ENCODE assay signal across 36 cellular contexts in genomic region chrX:85429066-85429465, GRCh38. TPM values are rescaled to one million over a fixed set of nuclear protein-coding genes. Genes with fewer than 3 reads are reported as not detected.
"Had no signal": no experiment of that assay in that cellular context is flagged by ENCODE, and none has a peak within 500 bp of the region (broad histone marks: within the 10 kb centered on the region; RNA-seq: fewer than 3 reads in every experiment).

No MANE protein-coding gene starts in this region.

- DNase-seq: Karpas-422, Kasumi-1, MG63, MM.1S, MV-4-11, NCI-H1048, NCI-H1092, NCI-H1092 treated with DMSO at 0.1 percent for 48 hours, NCI-H1105, NCI-H1417, NCI-H1417 treated with DMSO at 0.1 percent for 48 hours, NCI-H1436, NCI-H1436 treated with DMSO at 0.1 percent for 48 hours, NCI-H146, NCI-H1694, NCI-H1694 treated with DMSO at 0.1 percent for 48 hours, NCI-H187, NCI-H187 treated with DMSO at 0.1 percent for 48 hours, NCI-H1930, NCI-H2029, NCI-H2029 treated with DMSO at 0.1 percent for 48 hours, NCI-H2081, NCI-H2081 treated with DMSO at 0.1 percent for 48 hours, NCI-H2107, NCI-H2171, NCI-H2171 treated with DMSO at 0.1 percent for 48 hours, NCI-H2227 treated with DMSO at 0.1 percent for 48 hours, NCI-H226, NCI-H345, NCI-H446, NCI-H446 treated with DMSO at 0.1 percent for 48 hours, NCI-H510A, NCI-H510A treated with DMSO at 0.1 percent for 48 hours, NCI-H524 had no signal

- H3K4me3 ChIP-seq: MG63 had no signal

- H3K36me3 ChIP-seq: MG63 had no signal

- H3K9me3 ChIP-seq: MG63 had no signal

RNA-seq across cellular contexts. Expression of gene POF1B, which starts 49.6 kb away (rescaled TPM):
- total RNA-seq: LHCN-M2, M059J had no signal
